Comparison of ENCODE assay signal across 1 cellular context in genomic region chrX:46198858-46199257, GRCh38.
TF ChIP-seq lines count a peak whose summit lies in the region.

No MANE protein-coding gene starts in this region.

TF ChIP-seq in HepG2, 621 proteins besides CTCF, POLR2A, EP300 and RAD21 (continued from another document):
- TF ChIP-seq HMG20A (CRISPR knock-in tag; IDR thresholded peaks at IDR 0.05; ENCODE audit: borderline replicate concordance) = 0 out of 2 replicates have a peak, but pooled peaks have one; percentile 32
- TF ChIP-seq ZNF232 (CRISPR knock-in tag; IDR thresholded peaks at IDR 0.05; ENCODE audit: borderline replicate concordance) = no peak
- TF ChIP-seq ZNF660 (CRISPR knock-in tag; IDR thresholded peaks at IDR 0.05; ENCODE audit: borderline replicate concordance, low read depth) = no peak
- TF ChIP-seq ZNF564 (CRISPR knock-in tag; IDR thresholded peaks at IDR 0.05) = no peak
- no peak for TF ChIP-seq MXD1 (CRISPR knock-in tag; IDR thresholded peaks at IDR 0.05)
- TF ChIP-seq MXD4 (CRISPR knock-in tag; IDR thresholded peaks at IDR 0.05) = no peak
- no peak for TF ChIP-seq BRD4 (CRISPR knock-in tag; IDR thresholded peaks at IDR 0.05)
- TF ChIP-seq HOMEZ (CRISPR knock-in tag; IDR thresholded peaks at IDR 0.05; ENCODE audit: low read depth) = peak; percentile 61; the same call in 1 of the 2 replicates
- TF ChIP-seq IKZF1 (IDR thresholded peaks at IDR 0.05) = no peak
- no peak for TF ChIP-seq ZFY (CRISPR knock-in tag; IDR thresholded peaks at IDR 0.05)
- no peak for TF ChIP-seq CHD4 (IDR thresholded peaks at IDR 0.05; ENCODE audit: borderline replicate concordance, low read length)
- TF ChIP-seq AHDC1 (CRISPR knock-in tag; IDR thresholded peaks at IDR 0.05; ENCODE audit: borderline replicate concordance) = no peak
- TF ChIP-seq TCF7 (IDR thresholded peaks at IDR 0.05; ENCODE audit: low read depth) = no peak
- TF ChIP-seq PAXIP1 (CRISPR knock-in tag; conservative IDR thresholded peaks at IDR 0.05) = no peak
- no peak for TF ChIP-seq ZNF274 (CRISPR knock-in tag; IDR thresholded peaks at IDR 0.05)
- TF ChIP-seq DNMT1 (CRISPR knock-in tag; IDR thresholded peaks at IDR 0.05) = no peak
- TF ChIP-seq FOXP1 (IDR thresholded peaks at IDR 0.05) = no peak
- TF ChIP-seq FOXP1 (CRISPR knock-in tag; IDR thresholded peaks at IDR 0.05) = peak; percentile 54; the same call in 1 of the 2 replicates
- no peak for TF ChIP-seq SRY (CRISPR knock-in tag; IDR thresholded peaks at IDR 0.05)
- no peak for TF ChIP-seq ZNF264 (CRISPR knock-in tag; IDR thresholded peaks at IDR 0.05)
- peak; percentile 39; the same call in 1 of the 2 replicates for TF ChIP-seq FOXA3 (CRISPR knock-in tag; IDR thresholded peaks at IDR 0.05)
- no peak for TF ChIP-seq ZNF142 (CRISPR knock-in tag; IDR thresholded peaks at IDR 0.05)
- no peak for TF ChIP-seq REPIN1 (CRISPR knock-in tag; IDR thresholded peaks at IDR 0.05; ENCODE audit: borderline replicate concordance, low read depth)
- TF ChIP-seq KLF13 (CRISPR knock-in tag; IDR thresholded peaks at IDR 0.05) = no peak
- no peak for TF ChIP-seq ATF4 (CRISPR knock-in tag; IDR thresholded peaks at IDR 0.05)
- no peak for TF ChIP-seq ZNF781 (CRISPR knock-in tag; IDR thresholded peaks at IDR 0.05; ENCODE audit: borderline replicate concordance, not compliant biosample characterization)
- TF ChIP-seq RBAK (CRISPR knock-in tag; IDR thresholded peaks at IDR 0.05) = no peak
- no peak for TF ChIP-seq PHB2 (IDR thresholded peaks at IDR 0.05; ENCODE audit: partially characterized antibody)
